8 cellular contexts compared by ENCODE assay signal in genomic region chr1:205449750-205450443, GRCh38. TPM values are rescaled to one million over a fixed set of nuclear protein-coding genes. Genes with fewer than 3 reads are reported as not detected.
DNase-seq lines count a peak whose midpoint lies in the region; ATAC-seq and TF ChIP-seq lines count a peak whose summit lies in the region.

No MANE protein-coding gene starts in this region.

- peaks cover 20% of the 10 kb centered on the region for H3K4me1 ChIP-seq in mesenchymal stem cell (ENCODE audit: control insufficient read depth, insufficient read depth, low read depth, low read length)

- H3K27ac ChIP-seq in mesenchymal stem cell (ENCODE audit: low read length, poor library complexity, severe bottlenecking): no peak overlapping the region

- H2BK120ac ChIP-seq in mesenchymal stem cell (ENCODE audit: low read depth, low read length): no peak overlapping the region

- H4K91ac ChIP-seq in mesenchymal stem cell (ENCODE audit: low read length): no peak overlapping the region

- H3K27me3 Mint-ChIP-seq in Calu3 (ENCODE audit: unreplicated experiment): peaks cover 22% of the 10 kb centered on the region
- H3K27me3 Mint-ChIP-seq in activated naive CD8-positive, alpha-beta T cell treated with anti-CD3 and anti-CD28 coated beads, Interleukin-2, amount 10 ng/mL, durations not matched to agents 7 days and 5 days: peaks cover 34% of the 10 kb centered on the region

- BruUV-seq in Calu3 (replicated peaks; lab: Mats Ljungman, UMichigan): no TSS peak

- peaks cover 62% of the 10 kb centered on the region for H3K36me3 Mint-ChIP-seq in Calu3 (ENCODE audit: insufficient read depth, unreplicated experiment)
- no peaks in the 10 kb centered on the region for H3K36me3 Mint-ChIP-seq in activated naive CD8-positive, alpha-beta T cell treated with anti-CD3 and anti-CD28 coated beads, Interleukin-2, amount 10 ng/mL, durations not matched to agents 7 days and 5 days

- H4K8ac ChIP-seq in mesenchymal stem cell (ENCODE audit: low read length): no peak overlapping the region

- H3K4ac ChIP-seq in mesenchymal stem cell (ENCODE audit: low read depth in 1 of 2, low read length in 2 of 2): no peak overlapping the region

- H3K23ac ChIP-seq in mesenchymal stem cell (ENCODE audit: low read length in 2 of 2): no peak overlapping the region

- peak overlapping the region; percentile 13 to 42 for H3K18ac ChIP-seq in mesenchymal stem cell (ENCODE audit: low read depth in 1 of 2, low read length in 2 of 2)

- no peak overlapping the region for H2BK15ac ChIP-seq in mesenchymal stem cell (ENCODE audit: low read depth, poor library complexity, severe bottlenecking)

- peak overlapping the region; percentile 29 for H3K4me2 ChIP-seq in mesenchymal stem cell (ENCODE audit: low read length, poor library complexity, severe bottlenecking)

- H3K27ac Mint-ChIP-seq in Calu3 (ENCODE audit: unreplicated experiment): peak overlapping the region; percentile 98
- no peak overlapping the region for H3K27ac Mint-ChIP-seq in activated naive CD8-positive, alpha-beta T cell treated with anti-CD3 and anti-CD28 coated beads, Interleukin-2, amount 10 ng/mL, durations not matched to agents 7 days and 5 days

- H3K36me3 ChIP-seq in mesenchymal stem cell (ENCODE audit: control insufficient read depth in 1 of 2, insufficient read depth in 2 of 2, low read depth in 1 of 2, low read length in 2 of 2): no peaks in the 10 kb centered on the region

- H3K9me3 ChIP-seq in mesenchymal stem cell (ENCODE audit: control insufficient read depth, low read length): no peaks in the 10 kb centered on the region

- H2AFZ ChIP-seq in mesenchymal stem cell (ENCODE audit: low read depth, low read length): no peak overlapping the region

- H3K27me3 ChIP-seq in mesenchymal stem cell (ENCODE audit: control insufficient read depth in 1 of 2, insufficient read depth in 1 of 2, low read length in 2 of 2): peaks cover 65 to 70% of the 10 kb centered on the region in 2 experiments

- POLR2A ChIA-PET in activated naive CD8-positive, alpha-beta T cell treated with anti-CD3 and anti-CD28 coated beads, Interleukin-2, amount 10 ng/mL, durations not matched to agents 7 days and 5 days (lab: Charles Lee): no interaction called here

- H3K9ac ChIP-seq in mesenchymal stem cell (ENCODE audit: low read length): peak overlapping the region; percentile 51

- no peaks in the 10 kb centered on the region for H3K79me1 ChIP-seq in mesenchymal stem cell (replicated peaks; ENCODE audit: low read length, poor library complexity, severe bottlenecking)

- no peak overlapping the region for H2BK5ac ChIP-seq in mesenchymal stem cell (ENCODE audit: low read depth, low read length, poor library complexity, severe bottlenecking)

- CTCF ChIA-PET in Calu3 (lab: Charles Lee): interaction anchor here (0.6 to 4.0 kb wide), 12 partner anchors 9 to 96 kb away, joined by 3 to 38 read pairs (median 6); no protein-coding TSS in a partner anchor

- TF ChIP-seq CTCF in Calu3 (IDR thresholded peaks at IDR 0.05; ENCODE audit: unreplicated experiment): no peak

- no peak overlapping the region for H2AK5ac ChIP-seq in mesenchymal stem cell (ENCODE audit: low read length, severe bottlenecking)

- peak overlapping the region in 1 of 2 experiments; percentile 45 for H3K14ac ChIP-seq in mesenchymal stem cell (ENCODE audit: low read length in 2 of 2)

- H3K4me3 ChIP-seq in mesenchymal stem cell (ENCODE audit: insufficient read depth in 1 of 2, low read depth in 1 of 2, low read length in 2 of 2): peak overlapping the region in 1 of 2 experiments; percentile 58

- 6% methylated on average over 9 of the region's 18 CpGs for WGBS in mesenchymal stem cell

- peak; percentile 59 for ATAC-seq in activated naive CD8-positive, alpha-beta T cell treated with anti-CD3 and anti-CD28 coated beads, Interleukin-2, amount 10 ng/mL, durations not matched to agents 7 days and 5 days (ENCODE audit: low read depth)
- ATAC-seq in HG02678 (IDR thresholded peaks at IDR 0.05; ENCODE audit: unreplicated experiment): no peak
- ATAC-seq in HG03354 (IDR thresholded peaks at IDR 0.05; ENCODE audit: poor library complexity, severe bottlenecking, unreplicated experiment): no peak

- peaks cover 50% of the 10 kb centered on the region for H3K4me1 Mint-ChIP-seq in Calu3 (ENCODE audit: low read depth, unreplicated experiment)
- no peaks in the 10 kb centered on the region for H3K4me1 Mint-ChIP-seq in activated naive CD8-positive, alpha-beta T cell treated with anti-CD3 and anti-CD28 coated beads, Interleukin-2, amount 10 ng/mL, durations not matched to agents 7 days and 5 days

- no peak overlapping the region for H2BK12ac ChIP-seq in mesenchymal stem cell (ENCODE audit: low read length in 2 of 2)

- DNase-seq in Calu3 (peak; percentile 97), LoVo (ENCODE audit: low spot score) (peak; percentile 61), mesenchymal stem cell (peak; percentile 18), D341Med (ENCODE audit: low spot score) (no peak), NCI-H1694 (lab: John Stamatoyannopoulos, UW) (no peak)
- no peak for DNase-seq in activated naive CD8-positive, alpha-beta T cell treated with anti-CD3 and anti-CD28 coated beads, Interleukin-2, amount 10 ng/mL, durations not matched to agents 7 days and 5 days

- H3K4me3 Mint-ChIP-seq in Calu3 (ENCODE audit: low read depth, unreplicated experiment): peak overlapping the region; percentile 100
- H3K4me3 Mint-ChIP-seq in activated naive CD8-positive, alpha-beta T cell treated with anti-CD3 and anti-CD28 coated beads, Interleukin-2, amount 10 ng/mL, durations not matched to agents 7 days and 5 days: peak overlapping the region; percentile 15

- no peaks in the 10 kb centered on the region for H3K9me3 Mint-ChIP-seq in Calu3 (ENCODE audit: low read depth, unreplicated experiment)
- H3K9me3 Mint-ChIP-seq in activated naive CD8-positive, alpha-beta T cell treated with anti-CD3 and anti-CD28 coated beads, Interleukin-2, amount 10 ng/mL, durations not matched to agents 7 days and 5 days: no peaks in the 10 kb centered on the region

- intact Hi-C loops in Calu3 (cut with micrococcal nuclease; ENCODE audit: unreplicated experiment): no loop called here

RNA-seq across cellular contexts. Expression of gene BLACAT1, which starts 5.9 kb away (rescaled TPM):
- 14.2 TPM in 2 replicates for total RNA-seq in Calu3 (2022)
- under 1 TPM; 0.51 to 0.83 TPM for total RNA-seq in activated naive CD8-positive, alpha-beta T cell treated with anti-CD3 and anti-CD28 coated beads, Interleukin-2, amount 10 ng/mL, durations not matched to agents 7 days and 5 days
- not detected for polyA plus RNA-seq in mesenchymal stem cell (2013, experiment 1 of 2)
- polyA plus RNA-seq in mesenchymal stem cell (2013, experiment 2 of 2): not detected

RNA-seq across cellular contexts. Expression of gene LEMD1, which starts 28.0 kb away (rescaled TPM):
- 15.3 and 17.2 TPM in 2 replicates for total RNA-seq in Calu3 (2022)
- 1 to 10 TPM in 1 of 2 experiments, under 1 TPM in 1; 0.97 to 1.1 TPM for total RNA-seq in activated naive CD8-positive, alpha-beta T cell treated with anti-CD3 and anti-CD28 coated beads, Interleukin-2, amount 10 ng/mL, durations not matched to agents 7 days and 5 days
- polyA plus RNA-seq in mesenchymal stem cell (2013, experiment 1 of 2): not detected
- polyA plus RNA-seq in mesenchymal stem cell (2013, experiment 2 of 2): not detected

RNA-seq across cellular contexts. Expression of gene CDK18, which starts 54.6 kb away (rescaled TPM):
- 42.1 and 44.0 TPM in 2 replicates for total RNA-seq in Calu3 (2022)
- 1 to 10 TPM; 7.4 to 9.9 TPM for total RNA-seq in activated naive CD8-positive, alpha-beta T cell treated with anti-CD3 and anti-CD28 coated beads, Interleukin-2, amount 10 ng/mL, durations not matched to agents 7 days and 5 days
- polyA plus RNA-seq in mesenchymal stem cell (2013, experiment 1 of 2): 7.4 TPM
- polyA plus RNA-seq in mesenchymal stem cell (2013, experiment 2 of 2): 7.5 TPM

Comparison
In these comparisons a context has a peak if more than half of its experiments do, and no peak if none do; other contexts are left out.
1. DNase-seq: peak in Calu3 (single experiment), LoVo (single experiment) and mesenchymal stem cell (single experiment); none in activated naive CD8-positive, alpha-beta T cell treated with anti-CD3 and anti-CD28 coated beads, Interleukin-2, amount 10 ng/mL, durations not matched to agents 7 days and 5 days (single experiment), D341Med (single experiment) and NCI-H1694 (single experiment).